In genomic region chr5:150175536-150175935, GRCh38 we compare ENCODE assay signal across 12 cellular contexts. TPM values are rescaled to one million over a fixed set of nuclear protein-coding genes. Genes with fewer than 3 reads are reported as not detected.
DNase-seq lines count a peak whose midpoint lies in the region; TF ChIP-seq lines count a peak whose summit lies in the region.
"Had no signal": no experiment of that assay in that cellular context is flagged by ENCODE, and none has a peak within 500 bp of the region (broad histone marks: within the 10 kb centered on the region; RNA-seq: fewer than 3 reads in every experiment).

No MANE protein-coding gene starts in this region.

- POLR2A ChIA-PET in AG04449 (lab: Yijun Ruan, JAX), result interaction anchor here (0.5 kb wide), 1 partner anchor 157 kb away, joined by 3 read pairs; no protein-coding TSS in a partner anchor
- POLR2A ChIA-PET in RWPE1 (lab: Yijun Ruan, JAX; ENCODE audit: low non-redundant PET), result no interaction called here

- H3K4me3 ChIP-seq in AG04449 (ENCODE audit: low read depth, low read length) (no peak overlapping the region), GM23248 (no peak overlapping the region), hepatocyte (no peak overlapping the region)

- CTCF ChIA-PET in AG04449 (lab: Yijun Ruan, JAX), result interaction anchor here (0.8 to 13.3 kb wide), 22 partner anchors 8 to 341 kb away, joined by 3 to 176 read pairs (median 6); partner anchors contain the start of genes CDX1 and SLC6A7
- CTCF ChIA-PET in RWPE1 (lab: Yijun Ruan, JAX), result interaction anchor here (0.6 to 2.0 kb wide), 6 partner anchors 13 to 103 kb away, joined by 3 to 10 read pairs (median 4); no protein-coding TSS in a partner anchor

- in situ Hi-C loops in GM23248 (cut with MboI), result no loop called here

- H3K27me3 ChIP-seq in GM23248 (replicated peaks; ENCODE audit: insufficient read depth) (peaks cover 4% of the 10 kb centered on the region), hepatocyte (no peaks in the 10 kb centered on the region)

- H3K9me2 ChIP-seq in GM23248 (ENCODE audit: insufficient read depth) (no peaks in the 10 kb centered on the region), hepatocyte (replicated peaks; ENCODE audit: insufficient read depth) (no peaks in the 10 kb centered on the region)

- H3K4me1 ChIP-seq in GM23248 (ENCODE audit: insufficient read depth), result no peaks in the 10 kb centered on the region
- H3K4me1 ChIP-seq in hepatocyte (ENCODE audit: insufficient read depth), result peaks cover 23% of the 10 kb centered on the region

- H3K9ac ChIP-seq in GM23248, result no peak overlapping the region

- no peaks in the 10 kb centered on the region for H3K9me3 ChIP-seq in GM23248 (ENCODE audit: low read depth)
- no peaks in the 10 kb centered on the region for H3K9me3 ChIP-seq in hepatocyte (ENCODE audit: low read depth)

- H3K36me3 Mint-ChIP-seq in immature natural killer cell, result no peaks in the 10 kb centered on the region
- no peaks in the 10 kb centered on the region for H3K36me3 Mint-ChIP-seq in T-helper 2 cell treated with Interferon-gamma antibody and Interleukin-4, amounts not matched to agents 5 μg/mL and 100 μg/mL, for 36 hours (ENCODE audit: low read depth)
- H3K36me3 Mint-ChIP-seq: activated naive CD4-positive, alpha-beta T cell treated with anti-CD3 and anti-CD28 coated beads, Interleukin-2, amount 10 ng/mL, durations not matched to agents 7 days and 5 days had no signal

- no peak overlapping the region for H2AFZ ChIP-seq in GM23248
- H2AFZ ChIP-seq in hepatocyte, result no peak overlapping the region

- H4K20me1 ChIP-seq in GM23248 (ENCODE audit: insufficient read depth) (no peaks in the 10 kb centered on the region), hepatocyte (ENCODE audit: insufficient read depth, poor library complexity, severe bottlenecking) (no peaks in the 10 kb centered on the region)

- WGBS in GM23248 (ENCODE audit: low coverage in 1 of 2, low lambda C conversion rate in 2 of 2, missing lambda C conversion rate in 2 of 2), 2 experiments, result 47 to 48% methylated on average over 5 of the region's 5 CpGs
- WGBS in hepatocyte (ENCODE audit: low lambda C conversion rate, missing lambda C conversion rate), result 68% methylated on average over 5 of the region's 5 CpGs

- no peaks in the 10 kb centered on the region for H3K9me3 Mint-ChIP-seq in immature natural killer cell
- no peaks in the 10 kb centered on the region for H3K9me3 Mint-ChIP-seq in T-helper 2 cell treated with Interferon-gamma antibody and Interleukin-4, amounts not matched to agents 5 μg/mL and 100 μg/mL, for 36 hours
- H3K9me3 Mint-ChIP-seq: activated naive CD4-positive, alpha-beta T cell treated with anti-CD3 and anti-CD28 coated beads, Interleukin-2, amount 10 ng/mL, durations not matched to agents 7 days and 5 days had no signal

- H3K4me2 ChIP-seq in GM23248 (ENCODE audit: unreplicated experiment), result no peak overlapping the region
- no peak overlapping the region for H3K4me2 ChIP-seq in hepatocyte

- TF ChIP-seq CTCF in AG04449 (IDR thresholded peaks at IDR 0.05; ENCODE audit: insufficient read depth, low read length, missing control alignments) (peak; percentile 72), RWPE1 (conservative IDR thresholded peaks at IDR 0.05; ENCODE audit: low read depth) (no peak; the same call in 1 of the 2 replicates), hepatocyte (IDR thresholded peaks at IDR 0.05; ENCODE audit: poor library complexity) (peak; percentile 27)

- no peak overlapping the region for H3K27ac Mint-ChIP-seq in immature natural killer cell
- no peak overlapping the region for H3K27ac Mint-ChIP-seq in T-helper 2 cell treated with Interferon-gamma antibody and Interleukin-4, amounts not matched to agents 5 μg/mL and 100 μg/mL, for 36 hours
- H3K27ac Mint-ChIP-seq: activated naive CD4-positive, alpha-beta T cell treated with anti-CD3 and anti-CD28 coated beads, Interleukin-2, amount 10 ng/mL, durations not matched to agents 7 days and 5 days had no signal

- H3F3A ChIP-seq in GM23248 (ENCODE audit: insufficient read depth), result no peaks in the 10 kb centered on the region

- H3K79me2 ChIP-seq in GM23248 (ENCODE audit: insufficient read depth) (no peaks in the 10 kb centered on the region), hepatocyte (peaks cover 28% of the 10 kb centered on the region)

- H3K36me3 ChIP-seq in GM23248 (ENCODE audit: low read depth), result no peaks in the 10 kb centered on the region
- no peaks in the 10 kb centered on the region for H3K36me3 ChIP-seq in hepatocyte (replicated peaks; ENCODE audit: insufficient read depth, low read depth)

- peaks cover 2 to 9% (median 6%) of the 10 kb centered on the region in 3 donors for H3K27me3 Mint-ChIP-seq in immature natural killer cell (ENCODE audit: low read depth in 3 of 3)
- peaks cover 6% of the 10 kb centered on the region for H3K27me3 Mint-ChIP-seq in T-helper 2 cell treated with Interferon-gamma antibody and Interleukin-4, amounts not matched to agents 5 μg/mL and 100 μg/mL, for 36 hours (ENCODE audit: low read depth)

- H3K4me3 Mint-ChIP-seq in immature natural killer cell, result no peak overlapping the region
- no peak overlapping the region for H3K4me3 Mint-ChIP-seq in T-helper 2 cell treated with Interferon-gamma antibody and Interleukin-4, amounts not matched to agents 5 μg/mL and 100 μg/mL, for 36 hours
- H3K4me3 Mint-ChIP-seq: activated naive CD4-positive, alpha-beta T cell treated with anti-CD3 and anti-CD28 coated beads, Interleukin-2, amount 10 ng/mL, durations not matched to agents 7 days and 5 days had no signal

- H3K27ac ChIP-seq in GM23248, result no peak overlapping the region
- H3K27ac ChIP-seq in RWPE1, result no peak overlapping the region
- no peak overlapping the region for H3K27ac ChIP-seq in hepatocyte

- H3K4me1 Mint-ChIP-seq in immature natural killer cell, result no peaks in the 10 kb centered on the region
- no peaks in the 10 kb centered on the region for H3K4me1 Mint-ChIP-seq in T-helper 2 cell treated with Interferon-gamma antibody and Interleukin-4, amounts not matched to agents 5 μg/mL and 100 μg/mL, for 36 hours (ENCODE audit: low read depth)
- H3K4me1 Mint-ChIP-seq: activated naive CD4-positive, alpha-beta T cell treated with anti-CD3 and anti-CD28 coated beads, Interleukin-2, amount 10 ng/mL, durations not matched to agents 7 days and 5 days had no signal

- no peak for DNase-seq in AG04449 (ENCODE audit: low read depth, low spot score)
- peak; percentile 56 for DNase-seq in GM23248
- DNase-seq in RWPE1 (ENCODE audit: low spot score), result peak; percentile 55
- DNase-seq in hepatocyte (ENCODE audit: low spot score), result no peak
- no peak for DNase-seq in NCI-H146 treated with DMSO at 0.1 percent for 48 hours (lab: John Stamatoyannopoulos, UW; ENCODE audit: unreplicated experiment)
- no peak for DNase-seq in immature natural killer cell
- no peak for DNase-seq in T-helper 2 cell treated with Interferon-gamma antibody and Interleukin-4, amounts not matched to agents 5 μg/mL and 100 μg/mL, for 36 hours (ENCODE audit: low spot score)
- DNase-seq in activated T-cell treated with anti-CD3 and anti-CD28 coated beads for 4 hours, result no peak
- DNase-seq: activated naive CD4-positive, alpha-beta T cell treated with anti-CD3 and anti-CD28 coated beads, Interleukin-2, amount 10 ng/mL, durations not matched to agents 7 days and 5 days; GF-D8; NCI-H2081 had no signal

RNA-seq across cellular contexts. Expression of gene CDX1, which starts 9.0 kb away (rescaled TPM):
- not detected in 2 replicates for total RNA-seq in GM23248 (2014; rRNA removed; shearing (Covaris generic))
- polyA plus RNA-seq in GM23248 (2016; fragmentation: Nextera tagmentation; extraction: Ambion mirVana) (0.19 TPM in 1 of 2 replicates, not detected in the other), hepatocyte (43.3 and 46.9 TPM in 2 replicates), immature natural killer cell (not detected)
- total RNA-seq in hepatocyte, result 54.6 and 58.2 TPM in 2 replicates
- polyA plus RNA-seq: neural cell had no signal

RNA-seq across cellular contexts. Expression of gene SLC6A7, which starts 14.3 kb away (rescaled TPM):
- not detected in 2 replicates for total RNA-seq in GM23248 (2014; rRNA removed; shearing (Covaris generic))
- polyA plus RNA-seq in GM23248 (2016; fragmentation: Nextera tagmentation; extraction: Ambion mirVana), result not detected in 2 replicates
- total RNA-seq in hepatocyte, result 0.88 and 1.1 TPM in 2 replicates
- polyA plus RNA-seq in hepatocyte, result 0.39 and 0.99 TPM in 2 replicates
- polyA plus RNA-seq in immature natural killer cell, result not detected

RNA-seq across cellular contexts. Expression of gene PDGFRB, which starts 19.9 kb away (rescaled TPM):
- 189 and 205 TPM in 2 replicates for total RNA-seq in GM23248 (2014; rRNA removed; shearing (Covaris generic))
- polyA plus RNA-seq in GM23248 (2016; fragmentation: Nextera tagmentation; extraction: Ambion mirVana), result 155 and 163 TPM in 2 replicates
- total RNA-seq in hepatocyte, result 36.8 and 55.1 TPM in 2 replicates
- 55.2 and 62.9 TPM in 2 replicates for polyA plus RNA-seq in hepatocyte
- polyA plus RNA-seq in immature natural killer cell, result 10 to 100 TPM in 1 of 3 donors, 1 to 10 TPM in 2; 6.4 to 18.9 (median 7.1) TPM
- polyA plus RNA-seq: neural cell had no signal

Comparison
In these comparisons a context has a peak if more than half of its experiments do, and no peak if none do; other contexts are left out.
1. DNase-seq: peak in GM23248 (single experiment) and RWPE1 (single experiment); none in AG04449 (single experiment), hepatocyte (single experiment), NCI-H146 treated with DMSO at 0.1 percent for 48 hours (single experiment), immature natural killer cell (0 of 3), T-helper 2 cell treated with Interferon-gamma antibody and Interleukin-4, amounts not matched to agents 5 μg/mL and 100 μg/mL, for 36 hours (single experiment) and activated T-cell treated with anti-CD3 and anti-CD28 coated beads for 4 hours (single experiment).
2. RNA of gene CDX1, which starts 9.0 kb away (polyA plus RNA-seq): 43.3 to 46.9 TPM in hepatocyte; 0.19 TPM in GM23248 and not detected in immature natural killer cell; every median in the first group is over 10 times any median in the second.